ENCODE assay signal across 28 cellular contexts in genomic region chr3:104214277-104214676, GRCh38.
"Had no signal": no experiment of that assay in that cellular context is flagged by ENCODE, and none has a peak within 500 bp of the region (broad histone marks: within the 10 kb centered on the region; RNA-seq: fewer than 3 reads in every experiment).

No MANE protein-coding gene starts in this region.

- H3K4me3 ChIP-seq: ascending aorta, body of pancreas, MG63, SJSA1 had no signal

- FAIRE-seq: bronchial epithelial cell, RCC 7860 had no signal

- H3K27me3 ChIP-seq: ascending aorta, body of pancreas, MG63, SJSA1 had no signal

- H3K36me3 ChIP-seq: ascending aorta, MG63, SJSA1 had no signal

- H3K4me1 ChIP-seq: ascending aorta, body of pancreas, SJSA1 had no signal

- H3K27ac ChIP-seq: ascending aorta, body of pancreas, SJSA1 had no signal

- DNase-seq: activated CD4-positive, alpha-beta T cell treated with anti-CD3 and anti-CD28 coated beads for 48 hours; activated CD4-positive, alpha-beta T cell treated with anti-CD3 and anti-CD28 coated beads, Interleukin-2, amount 50 U/mL, for 4 hours; activated CD4-positive, CD25-positive, alpha-beta regulatory T cell treated with anti-CD3 and anti-CD28 coated beads, Interleukin-2, amount 50 U/mL, for 72 hours; activated CD8-positive, alpha-beta memory T cell treated with anti-CD3 and anti-CD28 coated beads, Interleukin-2, amount 10 ng/mL, durations not matched to agents 7 days and 5 days; activated effector memory CD4-positive, alpha-beta T cell treated with Interleukin-2 at 50 U/mL for 16 hours; activated naive CD4-positive, alpha-beta T cell treated with Interleukin-2 at 50 U/mL for 16 hours; activated naive CD8-positive, alpha-beta T cell treated with anti-CD3 and anti-CD28 coated beads, Interleukin-2, amount 50 U/mL, for 24 hours; activated T-cell treated with anti-CD3 and anti-CD28 coated beads, Interleukin-2, amount 50 U/mL, for 24 hours; amniotic stem cell; body of pancreas; central memory CD4-positive, alpha-beta T cell; MG63; MV-4-11; NCI-H1105 treated with DMSO at 0.1 percent for 48 hours; NCI-H1436 treated with DMSO at 0.1 percent for 48 hours; NCI-H187; NCI-H2081; NCI-H446; NCI-H524; SHP77; SW 1271 had no signal

- H3K9me3 ChIP-seq: ascending aorta, body of pancreas, MG63, SJSA1 had no signal

- ATAC-seq: activated CD8-positive, alpha-beta memory T cell treated with anti-CD3 and anti-CD28 coated beads, Interleukin-2, amount 10 ng/mL, durations not matched to agents 7 days and 5 days; activated naive CD4-positive, alpha-beta T cell treated with anti-CD3 and anti-CD28 coated beads, Interleukin-2, amount 50 U/mL, for 72 hours; activated naive CD8-positive, alpha-beta T cell treated with anti-CD3 and anti-CD28 coated beads, Interleukin-2, amount 50 U/mL, for 24 hours; body of pancreas; SK-N-SH treated with all-trans-retinoic acid at 6 μM for 48 hours; WTC11 had no signal
